Comparison of ENCODE assay signal across 27 cellular contexts in genomic region chr17:60769327-60769726, GRCh38.
"Had no signal": no experiment of that assay in that cellular context is flagged by ENCODE, and none has a peak within 500 bp of the region (broad histone marks: within the 10 kb centered on the region; RNA-seq: fewer than 3 reads in every experiment).

No MANE protein-coding gene starts in this region.

- H3K4me3 Mint-ChIP-seq: activated naive CD8-positive, alpha-beta T cell treated with anti-CD3 and anti-CD28 coated beads, Interleukin-2, amount 10 ng/mL, durations not matched to agents 7 days and 5 days; activated T-cell treated with anti-CD3 and anti-CD28 coated beads, Interleukin-2, amount 50 U/mL, for 24 hours; effector memory CD8-positive, alpha-beta T cell; mesothelial cell of epicardium; naive thymus-derived CD8-positive, alpha-beta T cell; T-helper 1 cell treated with Interleukin-12 subunit alpha and Interleukin-12 subunit beta and Interleukin-4 antibody, amounts not matched to agents 30 μg/mL and 1 μg/mL, for 36 hours; WTC11 had no signal

- H3K27me3 Mint-ChIP-seq: activated naive CD8-positive, alpha-beta T cell treated with anti-CD3 and anti-CD28 coated beads, Interleukin-2, amount 10 ng/mL, durations not matched to agents 7 days and 5 days; activated T-cell treated with anti-CD3 and anti-CD28 coated beads, Interleukin-2, amount 50 U/mL, for 24 hours; effector memory CD8-positive, alpha-beta T cell; naive thymus-derived CD8-positive, alpha-beta T cell had no signal

- H3K27me3 ChIP-seq: colonic mucosa, dorsolateral prefrontal cortex, left lung, neutrophil, ovary, thyroid gland, upper lobe of right lung had no signal

- H3K9me3 Mint-ChIP-seq: activated T-helper 2 cell treated with anti-CD3 and anti-CD28 coated beads, Interferon-gamma antibody, Interleukin-2, Interleukin-4, amounts not matched to agents 10 μg/mL and 5 μg/mL and 100 μg/mL, durations not matched to agents 14 hours and 24 hours and 36 hours; effector memory CD8-positive, alpha-beta T cell; T-helper 1 cell treated with Interleukin-12 subunit alpha and Interleukin-12 subunit beta and Interleukin-4 antibody, amounts not matched to agents 30 μg/mL and 1 μg/mL, for 36 hours had no signal

- H3K4me1 ChIP-seq: colonic mucosa, left lung, prostate gland, thyroid gland, upper lobe of right lung had no signal

- H3K4me3 ChIP-seq: colonic mucosa, dorsolateral prefrontal cortex, left lung, ovary, prostate gland, thyroid gland, upper lobe of right lung had no signal

- H3K36me3 ChIP-seq: colonic mucosa, left lung, neutrophil, ovary, prostate gland, thyroid gland, upper lobe of right lung had no signal

- H3K4me1 Mint-ChIP-seq: mesothelial cell of epicardium, WTC11 had no signal

- H3K27ac ChIP-seq: colonic mucosa, dorsolateral prefrontal cortex, left lung, neutrophil, ovary, prostate gland, thyroid gland, upper lobe of right lung had no signal

- ATAC-seq: effector memory CD8-positive, alpha-beta T cell; esophagus mucosa; left lung; naive thymus-derived CD8-positive, alpha-beta T cell; stimulated activated naive CD8-positive, alpha-beta T cell treated with anti-CD3 and anti-CD28 coated beads, Interleukin-15, Interleukin-2, amounts not matched to agents 100 U/mL and 50 U/mL, for 24 hours; upper lobe of right lung; WTC11 had no signal

- DNase-seq: activated CD8-positive, alpha-beta memory T cell treated with anti-CD3 and anti-CD28 coated beads, Interleukin-2, amount 50 U/mL, for 4 hours; activated naive CD4-positive, alpha-beta T cell; activated naive CD8-positive, alpha-beta T cell treated with anti-CD3 and anti-CD28 coated beads, Interleukin-2, amount 10 ng/mL, durations not matched to agents 7 days and 5 days; activated T-cell treated with anti-CD3 and anti-CD28 coated beads, Interleukin-2, amount 50 U/mL, for 24 hours; amygdala; colonic mucosa; dorsolateral prefrontal cortex; effector memory CD8-positive, alpha-beta T cell; foreskin melanocyte; hypothalamus; kidney glomerular epithelial cell; left lung; naive thymus-derived CD8-positive, alpha-beta T cell; ovary; stimulated activated CD4-positive, alpha-beta T cell treated with anti-CD3 and anti-CD28 coated beads, Interleukin-4, amount 100 ng/mL, for 1 hour; stimulated activated naive CD8-positive, alpha-beta T cell treated with anti-CD3 and anti-CD28 coated beads, Interleukin-15, Interleukin-2, amounts not matched to agents 100 U/mL and 50 U/mL, for 24 hours; substantia nigra; T1000; thyroid gland; upper lobe of right lung had no signal

- H3K27ac Mint-ChIP-seq: activated naive CD8-positive, alpha-beta T cell treated with anti-CD3 and anti-CD28 coated beads, Interleukin-2, amount 10 ng/mL, durations not matched to agents 7 days and 5 days; activated T-cell treated with anti-CD3 and anti-CD28 coated beads, Interleukin-2, amount 50 U/mL, for 24 hours; activated T-helper 2 cell treated with anti-CD3 and anti-CD28 coated beads, Interferon-gamma antibody, Interleukin-2, Interleukin-4, amounts not matched to agents 10 μg/mL and 5 μg/mL and 100 μg/mL, durations not matched to agents 14 hours and 24 hours and 36 hours; mesothelial cell of epicardium; T-helper 1 cell treated with Interleukin-12 subunit alpha and Interleukin-12 subunit beta and Interleukin-4 antibody, amounts not matched to agents 30 μg/mL and 1 μg/mL, for 36 hours; WTC11 had no signal

- H3K9me3 ChIP-seq: colonic mucosa, left lung, neutrophil, ovary, prostate gland, thyroid gland, upper lobe of right lung had no signal
